Comparison of ENCODE assay signal across 1 cellular context in the genomic region with DNA sequence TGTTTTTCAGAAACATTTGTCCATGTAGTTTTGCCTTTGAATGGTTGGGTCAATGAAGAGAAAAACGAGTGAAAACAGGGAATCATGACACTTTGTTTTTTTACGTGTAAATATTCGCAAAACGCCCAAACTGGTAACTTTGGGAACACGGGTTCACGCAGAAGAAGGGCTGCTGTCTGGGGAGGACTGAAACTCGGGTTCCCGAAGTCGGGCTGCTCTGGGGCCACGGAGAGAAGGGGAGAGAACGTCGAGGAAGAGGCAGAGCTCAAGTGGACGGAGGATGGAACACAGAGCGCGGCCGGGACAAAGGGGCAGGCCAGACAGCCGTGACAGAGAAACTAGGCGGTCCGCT.
A peak's percentile ranks its signal among the peaks of the same experiment; 100 is the strongest.
TF ChIP-seq lines count a peak whose summit lies in the region.

No MANE protein-coding gene starts in this region.

TF ChIP-seq in K562, 482 proteins besides CTCF, POLR2A, EP300 and RAD21 (continued from another document and continues in another):
- TF ChIP-seq, protein P1, sequence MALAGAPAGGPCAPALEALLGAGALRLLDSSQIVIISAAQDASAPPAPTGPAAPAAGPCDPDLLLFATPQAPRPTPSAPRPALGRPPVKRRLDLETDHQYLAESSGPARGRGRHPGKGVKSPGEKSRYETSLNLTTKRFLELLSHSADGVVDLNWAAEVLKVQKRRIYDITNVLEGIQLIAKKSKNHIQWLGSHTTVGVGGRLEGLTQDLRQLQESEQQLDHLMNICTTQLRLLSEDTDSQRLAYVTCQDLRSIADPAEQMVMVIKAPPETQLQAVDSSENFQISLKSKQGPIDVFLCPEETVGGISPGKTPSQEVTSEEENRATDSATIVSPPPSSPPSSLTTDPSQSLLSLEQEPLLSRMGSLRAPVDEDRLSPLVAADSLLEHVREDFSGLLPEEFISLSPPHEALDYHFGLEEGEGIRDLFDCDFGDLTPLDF (CRISPR knock-in tag; IDR thresholded peaks at IDR 0.05), result 0 out of 2 replicates have a peak, but pooled peaks have one; percentile 14
- TF ChIP-seq RBFOX2 (IDR thresholded peaks at IDR 0.05; ENCODE audit: low read depth, low read length) (no peak), ZC3H4 (CRISPR knock-in tag; IDR thresholded peaks at IDR 0.05; ENCODE audit: borderline replicate concordance) (0 out of 2 replicates have a peak, but pooled peaks have one; percentile 75), HNRNPLL (IDR thresholded peaks at IDR 0.05; ENCODE audit: low read depth, low read length, poor library complexity, severe bottlenecking) (no peak), SREBF2 (CRISPR knock-in tag; IDR thresholded peaks at IDR 0.05) (0 out of 2 replicates have a peak, but pooled peaks have one; percentile 75), PHF21A (IDR thresholded peaks at IDR 0.05; ENCODE audit: borderline replicate concordance, low read depth) (no peak), CREB1 (IDR thresholded peaks at IDR 0.05) (peak; percentile 24; the same call in 1 of the 2 replicates), CREB1 (CRISPR knock-in tag; IDR thresholded peaks at IDR 0.05) (no peak), PML (IDR thresholded peaks at IDR 0.05; ENCODE audit: low read length) (no peak), HOXB6 (CRISPR knock-in tag; IDR thresholded peaks at IDR 0.05; ENCODE audit: borderline replicate concordance) (no peak), BRD4 (IDR thresholded peaks at IDR 0.05) (no peak), HMG20B (CRISPR knock-in tag; IDR thresholded peaks at IDR 0.05) (no peak), MTA1 (IDR thresholded peaks at IDR 0.05; ENCODE audit: borderline replicate concordance) (no peak; the same call in 1 of the 2 replicates), NCOA2 (IDR thresholded peaks at IDR 0.05; ENCODE audit: partially characterized antibody in 2 of 2) (no peak), TCF7 (IDR thresholded peaks at IDR 0.05; ENCODE audit: borderline replicate concordance) (no peak), CHCHD3 (CRISPR knock-in tag; IDR thresholded peaks at IDR 0.05) (no peak), PYGO2 (tag; IDR thresholded peaks at IDR 0.05) (no peak), POLR2AphosphoS5 (IDR thresholded peaks at IDR 0.05; ENCODE audit: control insufficient read depth, insufficient read depth, low read depth, low read length) (no peak), BRD9 (IDR thresholded peaks at IDR 0.05; ENCODE audit: low read depth, partially characterized antibody) (peak; percentile 51), FOXK2 (conservative IDR thresholded peaks at IDR 0.05 in 1 of 2, IDR thresholded peaks at IDR 0.05 in 1 of 2; ENCODE audit: low read depth in 2 of 2) (0 out of 4 replicates have a peak, but pooled peaks of 1 of the 2 experiments have one; percentile 32), ATF1 (CRISPR knock-in tag; IDR thresholded peaks at IDR 0.05) (no peak), ATF1 (tag; IDR thresholded peaks at IDR 0.05) (peak; percentile 72; the same call in 1 of the 2 replicates), NFE2 (IDR thresholded peaks at IDR 0.05; ENCODE audit: low read depth) (no peak), GATAD2A (IDR thresholded peaks at IDR 0.05) (0 out of 2 replicates have a peak, but pooled peaks have one; percentile 4), DNMT1 (IDR thresholded peaks at IDR 0.05) (no peak), NR2C2 (CRISPR knock-in tag; IDR thresholded peaks at IDR 0.05) (no peak), NR2C2 (tag; IDR thresholded peaks at IDR 0.05) (0 out of 2 replicates have a peak, but pooled peaks have one; percentile 10), HDAC1 (IDR thresholded peaks at IDR 0.05) (peak in 1 of 2 experiments; percentile 8; a peak in 2 of 4 replicates), XRCC5 (IDR thresholded peaks at IDR 0.05; ENCODE audit: low read depth, low read length) (no peak)
- TF ChIP-seq, protein P2, sequence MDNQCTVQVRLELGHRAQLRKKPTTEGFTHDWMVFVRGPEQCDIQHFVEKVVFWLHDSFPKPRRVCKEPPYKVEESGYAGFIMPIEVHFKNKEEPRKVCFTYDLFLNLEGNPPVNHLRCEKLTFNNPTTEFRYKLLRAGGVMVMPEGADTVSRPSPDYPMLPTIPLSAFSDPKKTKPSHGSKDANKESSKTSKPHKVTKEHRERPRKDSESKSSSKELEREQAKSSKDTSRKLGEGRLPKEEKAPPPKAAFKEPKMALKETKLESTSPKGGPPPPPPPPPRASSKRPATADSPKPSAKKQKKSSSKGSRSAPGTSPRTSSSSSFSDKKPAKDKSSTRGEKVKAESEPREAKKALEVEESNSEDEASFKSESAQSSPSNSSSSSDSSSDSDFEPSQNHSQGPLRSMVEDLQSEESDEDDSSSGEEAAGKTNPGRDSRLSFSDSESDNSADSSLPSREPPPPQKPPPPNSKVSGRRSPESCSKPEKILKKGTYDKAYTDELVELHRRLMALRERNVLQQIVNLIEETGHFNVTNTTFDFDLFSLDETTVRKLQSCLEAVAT (IDR thresholded peaks at IDR 0.05), result peak in 1 of 2 experiments; percentile 28; a peak in 1 of 4 replicates
- TF ChIP-seq, protein P3, sequence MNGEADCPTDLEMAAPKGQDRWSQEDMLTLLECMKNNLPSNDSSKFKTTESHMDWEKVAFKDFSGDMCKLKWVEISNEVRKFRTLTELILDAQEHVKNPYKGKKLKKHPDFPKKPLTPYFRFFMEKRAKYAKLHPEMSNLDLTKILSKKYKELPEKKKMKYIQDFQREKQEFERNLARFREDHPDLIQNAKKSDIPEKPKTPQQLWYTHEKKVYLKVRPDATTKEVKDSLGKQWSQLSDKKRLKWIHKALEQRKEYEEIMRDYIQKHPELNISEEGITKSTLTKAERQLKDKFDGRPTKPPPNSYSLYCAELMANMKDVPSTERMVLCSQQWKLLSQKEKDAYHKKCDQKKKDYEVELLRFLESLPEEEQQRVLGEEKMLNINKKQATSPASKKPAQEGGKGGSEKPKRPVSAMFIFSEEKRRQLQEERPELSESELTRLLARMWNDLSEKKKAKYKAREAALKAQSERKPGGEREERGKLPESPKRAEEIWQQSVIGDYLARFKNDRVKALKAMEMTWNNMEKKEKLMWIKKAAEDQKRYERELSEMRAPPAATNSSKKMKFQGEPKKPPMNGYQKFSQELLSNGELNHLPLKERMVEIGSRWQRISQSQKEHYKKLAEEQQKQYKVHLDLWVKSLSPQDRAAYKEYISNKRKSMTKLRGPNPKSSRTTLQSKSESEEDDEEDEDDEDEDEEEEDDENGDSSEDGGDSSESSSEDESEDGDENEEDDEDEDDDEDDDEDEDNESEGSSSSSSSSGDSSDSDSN (IDR thresholded peaks at IDR 0.05; ENCODE audit: borderline replicate concordance in 1 of 2, low read depth in 2 of 2, low read length in 2 of 2), result peak in 1 of 2 experiments; percentile 50; a peak in 2 of 4 replicates
- TF ChIP-seq, protein P4, sequence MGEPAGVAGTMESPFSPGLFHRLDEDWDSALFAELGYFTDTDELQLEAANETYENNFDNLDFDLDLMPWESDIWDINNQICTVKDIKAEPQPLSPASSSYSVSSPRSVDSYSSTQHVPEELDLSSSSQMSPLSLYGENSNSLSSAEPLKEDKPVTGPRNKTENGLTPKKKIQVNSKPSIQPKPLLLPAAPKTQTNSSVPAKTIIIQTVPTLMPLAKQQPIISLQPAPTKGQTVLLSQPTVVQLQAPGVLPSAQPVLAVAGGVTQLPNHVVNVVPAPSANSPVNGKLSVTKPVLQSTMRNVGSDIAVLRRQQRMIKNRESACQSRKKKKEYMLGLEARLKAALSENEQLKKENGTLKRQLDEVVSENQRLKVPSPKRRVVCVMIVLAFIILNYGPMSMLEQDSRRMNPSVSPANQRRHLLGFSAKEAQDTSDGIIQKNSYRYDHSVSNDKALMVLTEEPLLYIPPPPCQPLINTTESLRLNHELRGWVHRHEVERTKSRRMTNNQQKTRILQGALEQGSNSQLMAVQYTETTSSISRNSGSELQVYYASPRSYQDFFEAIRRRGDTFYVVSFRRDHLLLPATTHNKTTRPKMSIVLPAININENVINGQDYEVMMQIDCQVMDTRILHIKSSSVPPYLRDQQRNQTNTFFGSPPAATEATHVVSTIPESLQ (CRISPR knock-in tag; IDR thresholded peaks at IDR 0.05), result no peak; the same call in 1 of the 2 replicates
- TF ChIP-seq, protein P5, sequence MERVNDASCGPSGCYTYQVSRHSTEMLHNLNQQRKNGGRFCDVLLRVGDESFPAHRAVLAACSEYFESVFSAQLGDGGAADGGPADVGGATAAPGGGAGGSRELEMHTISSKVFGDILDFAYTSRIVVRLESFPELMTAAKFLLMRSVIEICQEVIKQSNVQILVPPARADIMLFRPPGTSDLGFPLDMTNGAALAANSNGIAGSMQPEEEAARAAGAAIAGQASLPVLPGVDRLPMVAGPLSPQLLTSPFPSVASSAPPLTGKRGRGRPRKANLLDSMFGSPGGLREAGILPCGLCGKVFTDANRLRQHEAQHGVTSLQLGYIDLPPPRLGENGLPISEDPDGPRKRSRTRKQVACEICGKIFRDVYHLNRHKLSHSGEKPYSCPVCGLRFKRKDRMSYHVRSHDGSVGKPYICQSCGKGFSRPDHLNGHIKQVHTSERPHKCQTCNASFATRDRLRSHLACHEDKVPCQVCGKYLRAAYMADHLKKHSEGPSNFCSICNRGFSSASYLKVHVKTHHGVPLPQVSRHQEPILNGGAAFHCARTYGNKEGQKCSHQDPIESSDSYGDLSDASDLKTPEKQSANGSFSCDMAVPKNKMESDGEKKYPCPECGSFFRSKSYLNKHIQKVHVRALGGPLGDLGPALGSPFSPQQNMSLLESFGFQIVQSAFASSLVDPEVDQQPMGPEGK (CRISPR knock-in tag; IDR thresholded peaks at IDR 0.05; ENCODE audit: borderline replicate concordance), result no peak
- TF ChIP-seq, protein P6, sequence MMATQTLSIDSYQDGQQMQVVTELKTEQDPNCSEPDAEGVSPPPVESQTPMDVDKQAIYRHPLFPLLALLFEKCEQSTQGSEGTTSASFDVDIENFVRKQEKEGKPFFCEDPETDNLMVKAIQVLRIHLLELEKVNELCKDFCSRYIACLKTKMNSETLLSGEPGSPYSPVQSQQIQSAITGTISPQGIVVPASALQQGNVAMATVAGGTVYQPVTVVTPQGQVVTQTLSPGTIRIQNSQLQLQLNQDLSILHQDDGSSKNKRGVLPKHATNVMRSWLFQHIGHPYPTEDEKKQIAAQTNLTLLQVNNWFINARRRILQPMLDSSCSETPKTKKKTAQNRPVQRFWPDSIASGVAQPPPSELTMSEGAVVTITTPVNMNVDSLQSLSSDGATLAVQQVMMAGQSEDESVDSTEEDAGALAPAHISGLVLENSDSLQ (IDR thresholded peaks at IDR 0.05), result 0 out of 2 replicates have a peak, but pooled peaks have one; percentile 9
- TF ChIP-seq, protein P7, sequence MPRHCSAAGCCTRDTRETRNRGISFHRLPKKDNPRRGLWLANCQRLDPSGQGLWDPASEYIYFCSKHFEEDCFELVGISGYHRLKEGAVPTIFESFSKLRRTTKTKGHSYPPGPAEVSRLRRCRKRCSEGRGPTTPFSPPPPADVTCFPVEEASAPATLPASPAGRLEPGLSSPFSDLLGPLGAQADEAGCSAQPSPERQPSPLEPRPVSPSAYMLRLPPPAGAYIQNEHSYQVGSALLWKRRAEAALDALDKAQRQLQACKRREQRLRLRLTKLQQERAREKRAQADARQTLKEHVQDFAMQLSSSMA (CRISPR knock-in tag; IDR thresholded peaks at IDR 0.05), result no peak
- TF ChIP-seq, protein P8, sequence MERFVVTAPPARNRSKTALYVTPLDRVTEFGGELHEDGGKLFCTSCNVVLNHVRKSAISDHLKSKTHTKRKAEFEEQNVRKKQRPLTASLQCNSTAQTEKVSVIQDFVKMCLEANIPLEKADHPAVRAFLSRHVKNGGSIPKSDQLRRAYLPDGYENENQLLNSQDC (CRISPR knock-in tag; IDR thresholded peaks at IDR 0.05), result no peak
- TF ChIP-seq, protein P9, sequence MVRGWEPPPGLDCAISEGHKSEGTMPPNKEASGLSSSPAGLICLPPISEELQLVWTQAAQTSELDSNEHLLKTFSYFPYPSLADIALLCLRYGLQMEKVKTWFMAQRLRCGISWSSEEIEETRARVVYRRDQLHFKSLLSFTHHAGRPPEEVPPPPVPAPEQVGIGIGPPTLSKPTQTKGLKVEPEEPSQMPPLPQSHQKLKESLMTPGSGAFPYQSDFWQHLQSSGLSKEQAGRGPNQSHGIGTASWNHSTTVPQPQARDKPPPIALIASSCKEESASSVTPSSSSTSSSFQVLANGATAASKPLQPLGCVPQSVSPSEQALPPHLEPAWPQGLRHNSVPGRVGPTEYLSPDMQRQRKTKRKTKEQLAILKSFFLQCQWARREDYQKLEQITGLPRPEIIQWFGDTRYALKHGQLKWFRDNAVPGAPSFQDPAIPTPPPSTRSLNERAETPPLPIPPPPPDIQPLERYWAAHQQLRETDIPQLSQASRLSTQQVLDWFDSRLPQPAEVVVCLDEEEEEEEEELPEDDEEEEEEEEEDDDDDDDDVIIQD (CRISPR knock-in tag; IDR thresholded peaks at IDR 0.05), result no peak
- TF ChIP-seq, protein P10, sequence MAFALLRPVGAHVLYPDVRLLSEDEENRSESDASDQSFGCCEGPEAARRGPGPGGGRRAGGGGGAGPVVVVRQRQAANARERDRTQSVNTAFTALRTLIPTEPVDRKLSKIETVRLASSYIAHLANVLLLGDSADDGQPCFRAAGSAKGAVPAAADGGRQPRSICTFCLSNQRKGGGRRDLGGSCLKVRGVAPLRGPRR (CRISPR knock-in tag; IDR thresholded peaks at IDR 0.05), result no peak
- TF ChIP-seq, protein P11, sequence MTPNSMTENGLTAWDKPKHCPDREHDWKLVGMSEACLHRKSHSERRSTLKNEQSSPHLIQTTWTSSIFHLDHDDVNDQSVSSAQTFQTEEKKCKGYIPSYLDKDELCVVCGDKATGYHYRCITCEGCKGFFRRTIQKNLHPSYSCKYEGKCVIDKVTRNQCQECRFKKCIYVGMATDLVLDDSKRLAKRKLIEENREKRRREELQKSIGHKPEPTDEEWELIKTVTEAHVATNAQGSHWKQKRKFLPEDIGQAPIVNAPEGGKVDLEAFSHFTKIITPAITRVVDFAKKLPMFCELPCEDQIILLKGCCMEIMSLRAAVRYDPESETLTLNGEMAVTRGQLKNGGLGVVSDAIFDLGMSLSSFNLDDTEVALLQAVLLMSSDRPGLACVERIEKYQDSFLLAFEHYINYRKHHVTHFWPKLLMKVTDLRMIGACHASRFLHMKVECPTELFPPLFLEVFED (CRISPR knock-in tag; conservative IDR thresholded peaks at IDR 0.05), result no peak
